ENCODE assay signal across 1 cellular context in the genomic region with DNA sequence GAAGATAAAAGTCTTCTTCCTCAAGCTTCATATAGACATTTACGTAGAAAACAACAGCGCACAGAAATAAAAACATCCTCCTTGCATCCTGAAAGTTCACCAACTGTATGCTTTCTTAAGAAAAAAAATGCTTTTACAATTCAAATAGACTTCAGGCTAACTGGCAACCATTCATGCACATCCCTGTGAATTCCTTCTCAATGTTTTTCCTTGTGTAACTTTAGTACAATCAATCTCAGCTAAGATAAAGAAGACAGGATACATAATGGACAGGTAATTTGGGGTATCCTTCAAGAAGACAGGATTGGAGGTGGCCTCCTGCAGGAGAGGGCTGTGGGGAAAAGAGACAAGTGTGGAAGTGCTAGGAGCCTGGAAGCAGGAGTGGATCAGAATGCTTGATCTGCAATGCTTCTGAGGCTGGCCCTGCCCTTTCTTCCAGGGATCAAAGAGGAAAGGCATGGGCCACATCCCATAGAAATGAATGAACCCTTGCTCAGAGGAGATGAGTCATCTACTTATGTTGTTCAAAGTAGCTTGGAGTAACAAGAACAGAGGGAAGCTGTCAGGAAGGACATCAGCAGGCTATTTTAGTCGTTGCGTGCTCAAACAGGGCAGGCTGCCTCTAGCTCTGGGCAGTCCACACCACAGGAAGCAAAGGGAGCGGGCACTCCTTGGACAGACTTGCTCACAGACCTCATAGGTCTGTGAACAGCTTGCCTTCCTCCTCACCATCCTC.
TF ChIP-seq lines count a peak whose summit lies in the region.

No MANE protein-coding gene starts in this region.

TF ChIP-seq in HepG2, 621 proteins besides CTCF, POLR2A, EP300 and RAD21 (continued from another document):
- 0 out of 4 replicates have a peak, but pooled peaks of 1 of the 2 experiments have one; percentile 1 for TF ChIP-seq MAFK (conservative IDR thresholded peaks at IDR 0.05 in 1 of 2, IDR thresholded peaks at IDR 0.05 in 1 of 2; ENCODE audit: low read length in 2 of 2)
- peak; percentile 25; the same call in 1 of the 2 replicates for TF ChIP-seq GABPB1 (CRISPR knock-in tag; IDR thresholded peaks at IDR 0.05)
- peak; percentile 86 for TF ChIP-seq ZBTB38 (CRISPR knock-in tag; IDR thresholded peaks at IDR 0.05)
- TF ChIP-seq TCF7 (IDR thresholded peaks at IDR 0.05; ENCODE audit: low read depth) = peak; percentile 81
- 0 out of 2 replicates have a peak, but pooled peaks have one; percentile 19 for TF ChIP-seq ZKSCAN8 (CRISPR knock-in tag; IDR thresholded peaks at IDR 0.05; ENCODE audit: borderline replicate concordance)
- TF ChIP-seq HDAC2 (CRISPR knock-in tag; IDR thresholded peaks at IDR 0.05) = 0 out of 2 replicates have a peak, but pooled peaks have one; percentile 13
- TF ChIP-seq JUNB (CRISPR knock-in tag; IDR thresholded peaks at IDR 0.05; ENCODE audit: borderline replicate concordance) = peak; percentile 76; the same call in 1 of the 2 replicates
- TF ChIP-seq, protein P1, sequence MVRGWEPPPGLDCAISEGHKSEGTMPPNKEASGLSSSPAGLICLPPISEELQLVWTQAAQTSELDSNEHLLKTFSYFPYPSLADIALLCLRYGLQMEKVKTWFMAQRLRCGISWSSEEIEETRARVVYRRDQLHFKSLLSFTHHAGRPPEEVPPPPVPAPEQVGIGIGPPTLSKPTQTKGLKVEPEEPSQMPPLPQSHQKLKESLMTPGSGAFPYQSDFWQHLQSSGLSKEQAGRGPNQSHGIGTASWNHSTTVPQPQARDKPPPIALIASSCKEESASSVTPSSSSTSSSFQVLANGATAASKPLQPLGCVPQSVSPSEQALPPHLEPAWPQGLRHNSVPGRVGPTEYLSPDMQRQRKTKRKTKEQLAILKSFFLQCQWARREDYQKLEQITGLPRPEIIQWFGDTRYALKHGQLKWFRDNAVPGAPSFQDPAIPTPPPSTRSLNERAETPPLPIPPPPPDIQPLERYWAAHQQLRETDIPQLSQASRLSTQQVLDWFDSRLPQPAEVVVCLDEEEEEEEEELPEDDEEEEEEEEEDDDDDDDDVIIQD (CRISPR knock-in tag; IDR thresholded peaks at IDR 0.05; ENCODE audit: low read depth) = peak; percentile 67; the same call in 1 of the 2 replicates
- TF ChIP-seq IRF2 (CRISPR knock-in tag; IDR thresholded peaks at IDR 0.05) = peak; percentile 27; the same call in 1 of the 2 replicates
- no peak for TF ChIP-seq ZNF143 (CRISPR knock-in tag; IDR thresholded peaks at IDR 0.05)
- 0 out of 2 replicates have a peak, but pooled peaks have one; percentile 22 for TF ChIP-seq GATAD1 (CRISPR knock-in tag; IDR thresholded peaks at IDR 0.05)
- TF ChIP-seq GATAD2A (CRISPR knock-in tag; IDR thresholded peaks at IDR 0.05) = peak; percentile 59
- peak; percentile 57; the same call in 1 of the 2 replicates for TF ChIP-seq MEF2D (CRISPR knock-in tag; IDR thresholded peaks at IDR 0.05)
- TF ChIP-seq, protein P2, sequence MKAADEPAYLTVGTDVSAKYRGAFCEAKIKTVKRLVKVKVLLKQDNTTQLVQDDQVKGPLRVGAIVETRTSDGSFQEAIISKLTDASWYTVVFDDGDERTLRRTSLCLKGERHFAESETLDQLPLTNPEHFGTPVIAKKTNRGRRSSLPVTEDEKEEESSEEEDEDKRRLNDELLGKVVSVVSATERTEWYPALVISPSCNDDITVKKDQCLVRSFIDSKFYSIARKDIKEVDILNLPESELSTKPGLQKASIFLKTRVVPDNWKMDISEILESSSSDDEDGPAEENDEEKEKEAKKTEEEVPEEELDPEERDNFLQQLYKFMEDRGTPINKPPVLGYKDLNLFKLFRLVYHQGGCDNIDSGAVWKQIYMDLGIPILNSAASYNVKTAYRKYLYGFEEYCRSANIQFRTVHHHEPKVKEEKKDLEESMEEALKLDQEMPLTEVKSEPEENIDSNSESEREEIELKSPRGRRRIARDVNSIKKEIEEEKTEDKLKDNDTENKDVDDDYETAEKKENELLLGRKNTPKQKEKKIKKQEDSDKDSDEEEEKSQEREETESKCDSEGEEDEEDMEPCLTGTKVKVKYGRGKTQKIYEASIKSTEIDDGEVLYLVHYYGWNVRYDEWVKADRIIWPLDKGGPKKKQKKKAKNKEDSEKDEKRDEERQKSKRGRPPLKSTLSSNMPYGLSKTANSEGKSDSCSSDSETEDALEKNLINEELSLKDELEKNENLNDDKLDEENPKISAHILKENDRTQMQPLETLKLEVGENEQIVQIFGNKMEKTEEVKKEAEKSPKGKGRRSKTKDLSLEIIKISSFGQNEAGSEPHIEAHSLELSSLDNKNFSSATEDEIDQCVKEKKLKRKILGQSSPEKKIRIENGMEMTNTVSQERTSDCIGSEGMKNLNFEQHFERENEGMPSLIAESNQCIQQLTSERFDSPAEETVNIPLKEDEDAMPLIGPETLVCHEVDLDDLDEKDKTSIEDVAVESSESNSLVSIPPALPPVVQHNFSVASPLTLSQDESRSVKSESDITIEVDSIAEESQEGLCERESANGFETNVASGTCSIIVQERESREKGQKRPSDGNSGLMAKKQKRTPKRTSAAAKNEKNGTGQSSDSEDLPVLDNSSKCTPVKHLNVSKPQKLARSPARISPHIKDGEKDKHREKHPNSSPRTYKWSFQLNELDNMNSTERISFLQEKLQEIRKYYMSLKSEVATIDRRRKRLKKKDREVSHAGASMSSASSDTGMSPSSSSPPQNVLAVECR (CRISPR knock-in tag; IDR thresholded peaks at IDR 0.05; ENCODE audit: borderline replicate concordance) = no peak
- 0 out of 2 replicates have a peak, but pooled peaks have one; percentile 41 for TF ChIP-seq ZNF792 (CRISPR knock-in tag; IDR thresholded peaks at IDR 0.05)
- no peak for TF ChIP-seq ZNF263 (CRISPR knock-in tag; IDR thresholded peaks at IDR 0.05)
- TF ChIP-seq XRCC5 (optimal IDR thresholded peaks at IDR 0.05; ENCODE audit: low read length) = peak; percentile 51
- no peak for TF ChIP-seq FOXP1 (IDR thresholded peaks at IDR 0.05)
- TF ChIP-seq FOXP1 (CRISPR knock-in tag; IDR thresholded peaks at IDR 0.05) = 0 out of 2 replicates have a peak, but pooled peaks have one; percentile 21
- peak; percentile 10; the same call in 1 of the 2 replicates for TF ChIP-seq RXRB (CRISPR knock-in tag; IDR thresholded peaks at IDR 0.05; ENCODE audit: borderline replicate concordance)
- TF ChIP-seq JUN (CRISPR knock-in tag; IDR thresholded peaks at IDR 0.05) = peak; percentile 71; the same call in 1 of the 2 replicates
- TF ChIP-seq, protein P3, sequence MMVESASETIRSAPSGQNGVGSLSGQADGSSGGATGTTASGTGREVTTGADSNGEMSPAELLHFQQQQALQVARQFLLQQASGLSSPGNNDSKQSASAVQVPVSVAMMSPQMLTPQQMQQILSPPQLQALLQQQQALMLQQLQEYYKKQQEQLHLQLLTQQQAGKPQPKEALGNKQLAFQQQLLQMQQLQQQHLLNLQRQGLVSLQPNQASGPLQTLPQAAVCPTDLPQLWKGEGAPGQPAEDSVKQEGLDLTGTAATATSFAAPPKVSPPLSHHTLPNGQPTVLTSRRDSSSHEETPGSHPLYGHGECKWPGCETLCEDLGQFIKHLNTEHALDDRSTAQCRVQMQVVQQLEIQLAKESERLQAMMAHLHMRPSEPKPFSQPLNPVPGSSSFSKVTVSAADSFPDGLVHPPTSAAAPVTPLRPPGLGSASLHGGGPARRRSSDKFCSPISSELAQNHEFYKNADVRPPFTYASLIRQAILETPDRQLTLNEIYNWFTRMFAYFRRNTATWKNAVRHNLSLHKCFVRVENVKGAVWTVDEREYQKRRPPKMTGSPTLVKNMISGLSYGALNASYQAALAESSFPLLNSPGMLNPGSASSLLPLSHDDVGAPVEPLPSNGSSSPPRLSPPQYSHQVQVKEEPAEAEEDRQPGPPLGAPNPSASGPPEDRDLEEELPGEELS (CRISPR knock-in tag; IDR thresholded peaks at IDR 0.05) = peak; percentile 59; the same call in 1 of the 2 replicates
- no peak for TF ChIP-seq SOX13 (IDR thresholded peaks at IDR 0.05)
- TF ChIP-seq SOX13 (CRISPR knock-in tag; conservative IDR thresholded peaks at IDR 0.05 in 1 of 2, IDR thresholded peaks at IDR 0.05 in 1 of 2) = peak in 1 of 2 experiments; percentile 36; a peak in 2 of 4 replicates
- TF ChIP-seq NCOA2 (CRISPR knock-in tag; IDR thresholded peaks at IDR 0.05) = no peak
- no peak for TF ChIP-seq SCMH1 (CRISPR knock-in tag; IDR thresholded peaks at IDR 0.05; ENCODE audit: borderline replicate concordance)
- TF ChIP-seq RXRA (CRISPR knock-in tag; IDR thresholded peaks at IDR 0.05) = peak; percentile 23; the same call in 1 of the 2 replicates
- peak; percentile 88 for TF ChIP-seq FOSL1 (CRISPR knock-in tag; IDR thresholded peaks at IDR 0.05; ENCODE audit: borderline replicate concordance)
- peak; percentile 57 for TF ChIP-seq SAP130 (CRISPR knock-in tag; IDR thresholded peaks at IDR 0.05; ENCODE audit: low read depth)
- peak; percentile 19; the same call in 1 of the 2 replicates for TF ChIP-seq KDM2A (CRISPR knock-in tag; IDR thresholded peaks at IDR 0.05; ENCODE audit: borderline replicate concordance, low read depth)
- TF ChIP-seq FOXA3 (CRISPR knock-in tag; IDR thresholded peaks at IDR 0.05) = 0 out of 2 replicates have a peak, but pooled peaks have one; percentile 21
- peak; percentile 36; the same call in 1 of the 2 replicates for TF ChIP-seq CBX5 (CRISPR knock-in tag; IDR thresholded peaks at IDR 0.05; ENCODE audit: borderline replicate concordance)
- TF ChIP-seq, protein P4, sequence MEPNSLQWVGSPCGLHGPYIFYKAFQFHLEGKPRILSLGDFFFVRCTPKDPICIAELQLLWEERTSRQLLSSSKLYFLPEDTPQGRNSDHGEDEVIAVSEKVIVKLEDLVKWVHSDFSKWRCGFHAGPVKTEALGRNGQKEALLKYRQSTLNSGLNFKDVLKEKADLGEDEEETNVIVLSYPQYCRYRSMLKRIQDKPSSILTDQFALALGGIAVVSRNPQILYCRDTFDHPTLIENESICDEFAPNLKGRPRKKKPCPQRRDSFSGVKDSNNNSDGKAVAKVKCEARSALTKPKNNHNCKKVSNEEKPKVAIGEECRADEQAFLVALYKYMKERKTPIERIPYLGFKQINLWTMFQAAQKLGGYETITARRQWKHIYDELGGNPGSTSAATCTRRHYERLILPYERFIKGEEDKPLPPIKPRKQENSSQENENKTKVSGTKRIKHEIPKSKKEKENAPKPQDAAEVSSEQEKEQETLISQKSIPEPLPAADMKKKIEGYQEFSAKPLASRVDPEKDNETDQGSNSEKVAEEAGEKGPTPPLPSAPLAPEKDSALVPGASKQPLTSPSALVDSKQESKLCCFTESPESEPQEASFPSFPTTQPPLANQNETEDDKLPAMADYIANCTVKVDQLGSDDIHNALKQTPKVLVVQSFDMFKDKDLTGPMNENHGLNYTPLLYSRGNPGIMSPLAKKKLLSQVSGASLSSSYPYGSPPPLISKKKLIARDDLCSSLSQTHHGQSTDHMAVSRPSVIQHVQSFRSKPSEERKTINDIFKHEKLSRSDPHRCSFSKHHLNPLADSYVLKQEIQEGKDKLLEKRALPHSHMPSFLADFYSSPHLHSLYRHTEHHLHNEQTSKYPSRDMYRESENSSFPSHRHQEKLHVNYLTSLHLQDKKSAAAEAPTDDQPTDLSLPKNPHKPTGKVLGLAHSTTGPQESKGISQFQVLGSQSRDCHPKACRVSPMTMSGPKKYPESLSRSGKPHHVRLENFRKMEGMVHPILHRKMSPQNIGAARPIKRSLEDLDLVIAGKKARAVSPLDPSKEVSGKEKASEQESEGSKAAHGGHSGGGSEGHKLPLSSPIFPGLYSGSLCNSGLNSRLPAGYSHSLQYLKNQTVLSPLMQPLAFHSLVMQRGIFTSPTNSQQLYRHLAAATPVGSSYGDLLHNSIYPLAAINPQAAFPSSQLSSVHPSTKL (CRISPR knock-in tag; IDR thresholded peaks at IDR 0.05) = peak; percentile 79
- peak; percentile 62; the same call in 1 of the 2 replicates for TF ChIP-seq ETV5 (CRISPR knock-in tag; IDR thresholded peaks at IDR 0.05; ENCODE audit: borderline replicate concordance)
- TF ChIP-seq SP5 (CRISPR knock-in tag; IDR thresholded peaks at IDR 0.05; ENCODE audit: borderline replicate concordance, low read depth) = 0 out of 2 replicates have a peak, but pooled peaks have one; percentile 11
- TF ChIP-seq HMG20A (CRISPR knock-in tag; IDR thresholded peaks at IDR 0.05; ENCODE audit: borderline replicate concordance) = peak; percentile 42; the same call in 1 of the 2 replicates
- TF ChIP-seq SAFB2 (CRISPR knock-in tag; IDR thresholded peaks at IDR 0.05; ENCODE audit: borderline replicate concordance, low read depth) = no peak
- TF ChIP-seq RCOR2 (CRISPR knock-in tag; IDR thresholded peaks at IDR 0.05) = peak; percentile 42; the same call in 1 of the 2 replicates
- no peak for TF ChIP-seq MIER2 (CRISPR knock-in tag; IDR thresholded peaks at IDR 0.05)
- 0 out of 2 replicates have a peak, but pooled peaks have one; percentile 36 for TF ChIP-seq ZNF614 (CRISPR knock-in tag; IDR thresholded peaks at IDR 0.05; ENCODE audit: borderline replicate concordance)
- TF ChIP-seq RARA (CRISPR knock-in tag; IDR thresholded peaks at IDR 0.05) = peak; percentile 24; the same call in 1 of the 2 replicates
- no peak for TF ChIP-seq JUND (CRISPR knock-in tag; IDR thresholded peaks at IDR 0.05)
- TF ChIP-seq, protein P5, sequence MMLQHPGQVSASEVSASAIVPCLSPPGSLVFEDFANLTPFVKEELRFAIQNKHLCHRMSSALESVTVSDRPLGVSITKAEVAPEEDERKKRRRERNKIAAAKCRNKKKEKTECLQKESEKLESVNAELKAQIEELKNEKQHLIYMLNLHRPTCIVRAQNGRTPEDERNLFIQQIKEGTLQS (CRISPR knock-in tag; IDR thresholded peaks at IDR 0.05) = peak; percentile 86
